Comparison of ENCODE assay signal across 11 cellular contexts in the genomic region with DNA sequence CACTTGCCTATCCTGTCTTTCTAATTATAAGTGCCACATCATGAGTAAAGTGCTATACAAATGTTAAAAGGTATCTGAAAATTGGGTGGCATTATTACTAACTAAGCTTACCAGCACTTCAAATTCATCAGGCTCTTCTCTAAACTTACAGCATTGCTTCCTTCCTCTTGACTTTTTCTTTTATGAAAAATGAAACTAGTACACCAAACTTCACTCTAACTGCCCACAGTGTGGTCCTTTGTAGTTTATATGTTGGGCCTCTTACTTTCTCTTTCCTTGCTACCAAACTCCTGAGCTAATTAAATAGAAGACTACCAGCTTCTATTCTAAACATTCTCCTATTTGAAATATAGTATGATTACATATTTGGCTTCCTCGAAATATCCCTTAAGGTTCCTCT.
DNase-seq lines count a peak whose midpoint lies in the region; ATAC-seq, FAIRE-seq and TF ChIP-seq lines count a peak whose summit lies in the region.
"Had no signal": no experiment of that assay in that cellular context is flagged by ENCODE, and none has a peak within 500 bp of the region (broad histone marks: within the 10 kb centered on the region; RNA-seq: fewer than 3 reads in every experiment).

No MANE protein-coding gene starts in this region.

- 90% methylated on average over 1 of the region's 1 CpG for WGBS in SK-N-SH (ENCODE audit: low lambda C conversion rate)
- 73 to 82% (median 76%) methylated on average over 1 of the region's 1 CpG for WGBS in small intestine, 3 donors

- TF ChIP-seq CTCF in SK-N-SH (IDR thresholded peaks at IDR 0.05) (no peak), keratinocyte (optimal IDR thresholded peaks at IDR 0.05 in 1 of 3, IDR thresholded peaks at IDR 0.05 in 1 of 3, conservative IDR thresholded peaks at IDR 0.05 in 1 of 3; ENCODE audit: extremely low read depth in 1 of 3, insufficient read depth in 2 of 3, low read length in 3 of 3) (no peak)

- dilution Hi-C loops in keratinocyte (cut with MboI; ENCODE audit: extremely low pct_ligation_motif_present, low sequenced_read_pairs) = no loop called here

- CTCF ChIA-PET in SK-N-SH (lab: Yijun Ruan, JAX) = interaction anchor here (1.0 to 3.2 kb wide), 2 partner anchors 19 to 39 kb away, joined by 4 to 13 read pairs; no protein-coding TSS in a partner anchor

- peaks cover 32% of the 10 kb centered on the region for H3K36me3 ChIP-seq in BLaER1
- peaks cover 0 to 34% of the 10 kb centered on the region in 2 experiments for H3K36me3 ChIP-seq in SK-N-SH (replicated peaks in 1 of 2; ENCODE audit: control insufficient read depth in 1 of 2, insufficient read depth in 2 of 2, low read length in 1 of 2)
- H3K36me3 ChIP-seq in keratinocyte (ENCODE audit: control insufficient read depth in 2 of 2, extremely low read depth in 1 of 2, insufficient read depth in 2 of 2, low read length in 2 of 2) = peaks cover 0 to 8% of the 10 kb centered on the region in 2 experiments
- H3K36me3 ChIP-seq in small intestine (ENCODE audit: control insufficient read depth in 2 of 2, insufficient read depth in 2 of 2, low read length in 2 of 2) = no peaks in the 10 kb centered on the region

- H3K79me2 ChIP-seq in SK-N-SH (ENCODE audit: insufficient read depth) = peaks cover 48% of the 10 kb centered on the region
- peaks cover 11% of the 10 kb centered on the region for H3K79me2 ChIP-seq in keratinocyte (ENCODE audit: control insufficient read depth, insufficient read depth, low read length)

- H4K20me1 ChIP-seq in BLaER1 (no peaks in the 10 kb centered on the region), SK-N-SH (ENCODE audit: insufficient read depth) (no peaks in the 10 kb centered on the region), keratinocyte (ENCODE audit: control insufficient read depth, extremely low read depth, insufficient read depth, low read length) (no peaks in the 10 kb centered on the region)

- DNase-seq in SK-N-SH (no peak), keratinocyte (ENCODE audit: low read depth, low spot score) (no peak), NCI-H2107 treated with DMSO at 0.1 percent for 48 hours (lab: John Stamatoyannopoulos, UW; ENCODE audit: unreplicated experiment) (no peak), small intestine (no peak)
- DNase-seq in stimulated activated CD4-positive, alpha-beta T cell treated with anti-CD3 and anti-CD28 coated beads, Interleukin-12 subunit alpha, Interleukin-12 subunit beta, amount 100 ng/mL, for 4 hours = no peak
- DNase-seq: activated CD4-positive, alpha-beta T cell treated with anti-CD3 and anti-CD28 coated beads, Interleukin-2, amount 50 U/mL, for 4 hours; NCI-H345 had no signal

- FAIRE-seq in keratinocyte (lab: Jason Lieb, UNC) (no peak), small intestine (lab: Jason Lieb, UNC) (no peak)
- FAIRE-seq: endometrium had no signal

- H2AFZ ChIP-seq in SK-N-SH (ENCODE audit: low read depth) = no peak overlapping the region
- no peak overlapping the region for H2AFZ ChIP-seq in keratinocyte (ENCODE audit: control insufficient read depth, low read length)

- H3K9me3 ChIP-seq in BLaER1 (no peaks in the 10 kb centered on the region), SK-N-SH (no peaks in the 10 kb centered on the region), keratinocyte (ENCODE audit: control insufficient read depth, low read depth, low read length) (no peaks in the 10 kb centered on the region), small intestine (ENCODE audit: control insufficient read depth, low read depth) (no peaks in the 10 kb centered on the region)

- H3K4me1 ChIP-seq in BLaER1 = peaks cover 11% of the 10 kb centered on the region
- H3K4me1 ChIP-seq in SK-N-SH (ENCODE audit: control insufficient read depth in 1 of 2, insufficient read depth in 2 of 2, low read depth in 1 of 2, low read length in 1 of 2) = peaks cover 13 to 34% of the 10 kb centered on the region in 2 experiments
- H3K4me1 ChIP-seq in keratinocyte (ENCODE audit: control insufficient read depth, extremely low read depth, insufficient read depth, low read length) = peaks cover 30% of the 10 kb centered on the region
- no peaks in the 10 kb centered on the region for H3K4me1 ChIP-seq in small intestine (ENCODE audit: control insufficient read depth in 2 of 2, insufficient read depth in 1 of 2, low read depth in 1 of 2, low read length in 1 of 2)

- TF ChIP-seq RAD21 in SK-N-SH (IDR thresholded peaks at IDR 0.05; ENCODE audit: low read length) = no peak

- no peak for TF ChIP-seq EP300 in SK-N-SH (IDR thresholded peaks at IDR 0.05; ENCODE audit: borderline replicate concordance in 1 of 2, low read depth in 1 of 2, low read length in 1 of 2)

- H3K9me1 ChIP-seq in keratinocyte (ENCODE audit: control insufficient read depth, extremely low read depth, insufficient read depth, low read length) = peaks cover 8% of the 10 kb centered on the region

- peaks cover 31% of the 10 kb centered on the region for H3F3A ChIP-seq in SK-N-SH (replicated peaks; ENCODE audit: insufficient read depth)

- H3K4me2 ChIP-seq in BLaER1 = peak overlapping the region; percentile 1; the same call in 1 of the 2 replicates
- H3K4me2 ChIP-seq in SK-N-SH = peak overlapping the region; percentile 14
- H3K4me2 ChIP-seq in keratinocyte (ENCODE audit: control insufficient read depth, extremely low read depth, insufficient read depth, low read depth, low read length) = peak overlapping the region; percentile 12

- H3K27me3 ChIP-seq in BLaER1 = no peaks in the 10 kb centered on the region
- H3K27me3 ChIP-seq in SK-N-SH (ENCODE audit: insufficient read depth) = no peaks in the 10 kb centered on the region
- H3K27me3 ChIP-seq in keratinocyte (ENCODE audit: control insufficient read depth, extremely low read depth, insufficient read depth, low read length) = no peaks in the 10 kb centered on the region
- no peaks in the 10 kb centered on the region for H3K27me3 ChIP-seq in small intestine (ENCODE audit: control insufficient read depth in 2 of 2, insufficient read depth in 2 of 2, low read length in 2 of 2)

- peak; percentile 53 for ATAC-seq in GM19395 (IDR thresholded peaks at IDR 0.05; ENCODE audit: unreplicated experiment)
- ATAC-seq in HG02973 (IDR thresholded peaks at IDR 0.05; ENCODE audit: unreplicated experiment) = no peak

- H3K4me3 ChIP-seq in BLaER1 (no peak overlapping the region), SK-N-SH (ENCODE audit: low read depth in 2 of 2, low read length in 1 of 2) (no peak overlapping the region), keratinocyte (ENCODE audit: control insufficient read depth in 2 of 3, extremely low read depth in 1 of 3, insufficient read depth in 2 of 3, low read depth in 1 of 3, low read length in 3 of 3) (no peak overlapping the region), small intestine (ENCODE audit: low read depth in 1 of 2, low read length in 2 of 2) (no peak overlapping the region)

- H3K27ac ChIP-seq in BLaER1 = no peak overlapping the region
- H3K27ac ChIP-seq in SK-N-SH (ENCODE audit: low read depth in 2 of 2, low read length in 1 of 2) = peak overlapping the region; percentile 60 to 94
- H3K27ac ChIP-seq in keratinocyte (ENCODE audit: control insufficient read depth, insufficient read depth, low read length) = peak overlapping the region; percentile 50
- H3K27ac ChIP-seq in small intestine (ENCODE audit: low read depth in 1 of 2, low read length in 1 of 2) = peak overlapping the region in 1 of 2 donors; percentile 79

- no peaks in the 10 kb centered on the region for H3K9me2 ChIP-seq in SK-N-SH

- POLR2A ChIA-PET in SK-N-SH (lab: Yijun Ruan, JAX) = no interaction called here

- no peak overlapping the region for H3K9ac ChIP-seq in BLaER1
- H3K9ac ChIP-seq in SK-N-SH = peak overlapping the region; percentile 9; the same call in 1 of the 2 replicates
- no peak overlapping the region for H3K9ac ChIP-seq in keratinocyte (ENCODE audit: control insufficient read depth, extremely low read depth, insufficient read depth, low read length)

TF ChIP-seq in SK-N-SH, 30 proteins besides CTCF, POLR2A, EP300 and RAD21 (continues in another document):
- TF ChIP-seq MEF2A (IDR thresholded peaks at IDR 0.05; ENCODE audit: borderline replicate concordance, low read depth) (no peak), EZH2phosphoT487 (IDR thresholded peaks at IDR 0.05; ENCODE audit: borderline replicate concordance, low read depth) (no peak), GATA2 (CRISPR knock-in tag; IDR thresholded peaks at IDR 0.05) (no peak), RXRA (IDR thresholded peaks at IDR 0.05; ENCODE audit: borderline replicate concordance, low read depth) (no peak), SIN3A (IDR thresholded peaks at IDR 0.05; ENCODE audit: borderline replicate concordance, low read depth, low read length) (no peak), NRF1 (IDR thresholded peaks at IDR 0.05; ENCODE audit: low read depth, low read length) (no peak), YY1 (IDR thresholded peaks at IDR 0.05; ENCODE audit: low read depth) (no peak), RCOR1 (IDR thresholded peaks at IDR 0.05; ENCODE audit: low read length) (no peak)
- TF ChIP-seq, protein P1, sequence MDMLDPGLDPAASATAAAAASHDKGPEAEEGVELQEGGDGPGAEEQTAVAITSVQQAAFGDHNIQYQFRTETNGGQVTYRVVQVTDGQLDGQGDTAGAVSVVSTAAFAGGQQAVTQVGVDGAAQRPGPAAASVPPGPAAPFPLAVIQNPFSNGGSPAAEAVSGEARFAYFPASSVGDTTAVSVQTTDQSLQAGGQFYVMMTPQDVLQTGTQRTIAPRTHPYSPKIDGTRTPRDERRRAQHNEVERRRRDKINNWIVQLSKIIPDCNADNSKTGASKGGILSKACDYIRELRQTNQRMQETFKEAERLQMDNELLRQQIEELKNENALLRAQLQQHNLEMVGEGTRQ (IDR thresholded peaks at IDR 0.05; ENCODE audit: borderline replicate concordance, low read depth, low read length) = no peak
- TF ChIP-seq, protein P2, sequence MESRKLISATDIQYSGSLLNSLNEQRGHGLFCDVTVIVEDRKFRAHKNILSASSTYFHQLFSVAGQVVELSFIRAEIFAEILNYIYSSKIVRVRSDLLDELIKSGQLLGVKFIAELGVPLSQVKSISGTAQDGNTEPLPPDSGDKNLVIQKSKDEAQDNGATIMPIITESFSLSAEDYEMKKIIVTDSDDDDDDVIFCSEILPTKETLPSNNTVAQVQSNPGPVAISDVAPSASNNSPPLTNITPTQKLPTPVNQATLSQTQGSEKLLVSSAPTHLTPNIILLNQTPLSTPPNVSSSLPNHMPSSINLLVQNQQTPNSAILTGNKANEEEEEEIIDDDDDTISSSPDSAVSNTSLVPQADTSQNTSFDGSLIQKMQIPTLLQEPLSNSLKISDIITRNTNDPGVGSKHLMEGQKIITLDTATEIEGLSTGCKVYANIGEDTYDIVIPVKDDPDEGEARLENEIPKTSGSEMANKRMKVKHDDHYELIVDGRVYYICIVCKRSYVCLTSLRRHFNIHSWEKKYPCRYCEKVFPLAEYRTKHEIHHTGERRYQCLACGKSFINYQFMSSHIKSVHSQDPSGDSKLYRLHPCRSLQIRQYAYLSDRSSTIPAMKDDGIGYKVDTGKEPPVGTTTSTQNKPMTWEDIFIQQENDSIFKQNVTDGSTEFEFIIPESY (IDR thresholded peaks at IDR 0.05; ENCODE audit: borderline replicate concordance, low read depth) = no peak
